8 cellular contexts compared by ENCODE assay signal in the genomic region with DNA sequence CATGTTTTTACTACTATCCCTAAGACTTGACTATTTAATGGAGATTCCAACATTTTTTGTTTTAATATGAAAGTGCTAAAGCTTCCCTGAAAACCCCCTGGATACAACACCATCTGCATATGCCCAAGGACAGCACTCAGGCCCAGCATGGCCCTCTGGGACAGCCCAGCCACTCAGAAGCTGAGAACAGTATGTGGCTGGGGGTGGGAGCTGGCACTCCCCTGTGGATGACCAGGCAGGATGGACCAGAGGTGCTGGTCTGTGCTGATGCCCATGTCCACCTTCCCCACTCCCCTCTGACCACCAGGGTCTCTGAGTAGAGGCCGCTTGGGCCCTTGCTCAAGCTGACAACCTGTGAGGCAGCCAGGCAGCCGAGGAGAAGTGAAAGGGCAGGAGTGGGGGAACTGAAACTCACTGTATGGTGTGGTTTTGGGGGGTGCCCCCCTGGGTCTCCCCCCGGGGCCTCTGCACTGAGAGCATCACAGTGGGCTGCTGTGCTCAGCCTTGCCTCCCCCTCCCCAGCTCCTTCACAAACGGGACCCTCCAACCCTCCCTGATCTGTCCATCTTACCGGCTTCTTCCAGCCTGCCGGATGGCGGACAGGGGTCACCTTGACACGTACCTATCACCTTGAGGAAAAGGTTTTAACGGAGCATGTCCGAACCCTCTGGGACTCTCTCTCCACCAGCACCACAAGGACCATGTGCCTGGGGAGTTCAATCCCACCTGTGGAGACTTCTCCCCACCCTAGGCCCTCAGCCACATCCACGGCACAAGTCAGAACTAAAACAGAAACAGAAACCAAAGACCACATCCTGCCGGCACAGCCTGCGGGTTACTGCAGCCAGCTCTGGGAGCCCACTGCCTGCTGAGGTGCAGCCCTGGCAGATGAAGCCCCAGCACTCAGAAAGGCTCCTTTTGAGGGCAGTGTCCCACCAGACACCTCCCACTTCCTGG. TPM values are rescaled to one million over a fixed set of nuclear protein-coding genes. Genes with fewer than 3 reads are reported as not detected.
DNase-seq lines count a peak whose midpoint lies in the region; ATAC-seq and TF ChIP-seq lines count a peak whose summit lies in the region.

TMEM229B (minus strand) TSS at position 785 of the 957 bp plus-strand sequence. CDS start 14,798 bp downstream, outside the sequence.

- no peak for TF ChIP-seq CTCF in GM06990 (IDR thresholded peaks at IDR 0.05; ENCODE audit: insufficient read depth, low read length, poor library complexity, severe bottlenecking)

- peak; percentile 53 to 66 for ATAC-seq in left cardiac atrium

- peak within 1 kb of the TSS; percentile 22 for H3K4me3 ChIP-seq in GM06990 (replicated peaks; ENCODE audit: low read depth, low read length)

- DNase-seq in GM06990 (ENCODE audit: extremely low read depth, insufficient read length) (peak; percentile 90), H4 (ENCODE audit: low spot score) (peak; percentile 68), NAMALWA (ENCODE audit: low spot score) (peak; percentile 83), left cardiac atrium (peak; percentile 36), epidermal melanocyte (ENCODE audit: insufficient read length, low spot score) (no peak), SK-N-DZ (ENCODE audit: low spot score) (no peak)
- peak; percentile 67 for DNase-seq in activated T-cell treated with anti-CD3 and anti-CD28 coated beads, Interleukin-2, amount 50 U/mL, for 1 hour
- DNase-seq in stimulated activated CD4-positive, alpha-beta T cell treated with anti-CD3 and anti-CD28 coated beads, TNF-alpha, amount 100 ng/mL, for 1 hour (ENCODE audit: low read depth in 3 of 3, low spot score in 1 of 3): peak; percentile 21 to 52 (median 35)

- H3K36me3 ChIP-seq in GM06990 (ENCODE audit: control insufficient read depth, insufficient read depth, low read length): no peaks in the 10 kb centered on the region

- H3K27me3 ChIP-seq in GM06990 (replicated peaks; ENCODE audit: control insufficient read depth, insufficient read depth, low read length): no peaks in the 10 kb centered on the region

- intact Hi-C loops in left cardiac atrium (cut with DNase I): no loop called here

RNA-seq across cellular contexts. Expression of gene TMEM229B, which starts in this region (rescaled TPM):
- 4.9 and 5.7 TPM in 2 replicates for total RNA-seq in H4 (2014; rRNA removed; shearing (Covaris generic))
- 1 to 10 TPM; 1.5 to 6.5 TPM for total RNA-seq in left cardiac atrium
- polyA plus RNA-seq in SK-N-DZ (2014; cell fraction: cytosol; rRNA removed): not detected in 2 replicates
- polyA plus RNA-seq in SK-N-DZ (2014; cell fraction: nucleus; rRNA removed): not detected in 2 replicates

Comparison
In these comparisons a context has a peak if more than half of its experiments do, and no peak if none do; other contexts are left out.
1. DNase-seq: peak in GM06990 (single experiment), H4 (single experiment), NAMALWA (single experiment), activated T-cell treated with anti-CD3 and anti-CD28 coated beads, Interleukin-2, amount 50 U/mL, for 1 hour (single experiment), left cardiac atrium (single experiment) and stimulated activated CD4-positive, alpha-beta T cell treated with anti-CD3 and anti-CD28 coated beads, TNF-alpha, amount 100 ng/mL, for 1 hour (3 of 3); none in epidermal melanocyte (single experiment) and SK-N-DZ (single experiment).